In the genomic region with DNA sequence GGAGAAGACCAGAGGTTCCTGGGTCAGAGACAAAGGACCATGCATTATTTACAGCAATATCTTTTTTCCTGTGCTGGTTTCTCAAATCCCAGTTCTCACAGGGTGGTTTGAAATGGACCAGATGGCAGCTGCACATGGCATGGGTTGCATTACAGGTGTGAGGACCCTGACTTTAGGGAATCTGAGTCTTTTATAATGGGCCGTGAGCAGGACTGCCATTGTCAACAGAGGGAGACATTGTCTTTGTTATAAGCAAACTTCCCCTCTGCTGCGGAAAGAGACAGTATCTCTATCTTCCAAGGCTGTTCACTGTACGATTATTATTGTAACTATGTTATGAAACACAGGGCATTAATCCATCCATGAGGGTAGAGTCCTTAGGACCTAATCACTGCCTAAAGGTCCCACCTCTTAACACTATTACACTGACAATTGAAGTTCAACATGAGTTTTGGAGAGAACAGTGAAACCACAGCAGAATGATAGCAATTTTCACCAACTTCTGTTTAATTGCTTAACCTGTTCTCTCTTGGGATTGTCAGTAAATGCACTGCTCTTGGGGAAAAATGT, we compare ENCODE assay signal across 16 cellular contexts.
DNase-seq lines count a peak whose midpoint lies in the region; ATAC-seq and TF ChIP-seq lines count a peak whose summit lies in the region.
"Had no signal": no experiment of that assay in that cellular context is flagged by ENCODE, and none has a peak within 500 bp of the region (broad histone marks: within the 10 kb centered on the region; RNA-seq: fewer than 3 reads in every experiment).

No MANE protein-coding gene starts in this region.

- H3K23ac ChIP-seq in trophoblast cell (ENCODE audit: low read length), result no peak overlapping the region

- H2AK5ac ChIP-seq in trophoblast cell (ENCODE audit: low read length), result no peak overlapping the region

- no peak overlapping the region for H4K91ac ChIP-seq in trophoblast cell (ENCODE audit: low read depth, low read length)

- H3K9me3 ChIP-seq in trophoblast cell (ENCODE audit: insufficient read depth, low read depth, low read length), result peaks cover 1% of the 10 kb centered on the region
- H3K9me3 ChIP-seq: transverse colon had no signal

- no peaks in the 10 kb centered on the region for H3K36me3 ChIP-seq in trophoblast cell (ENCODE audit: control insufficient read depth in 1 of 2, insufficient read depth in 2 of 2, low read length in 2 of 2)
- H3K36me3 ChIP-seq: transverse colon had no signal

- no peak overlapping the region for H3K4ac ChIP-seq in trophoblast cell (ENCODE audit: low read depth, low read length)

- no peak overlapping the region for H2BK120ac ChIP-seq in trophoblast cell (ENCODE audit: insufficient read depth, low read length, poor library complexity)

- H3K79me2 ChIP-seq in trophoblast cell (ENCODE audit: control insufficient read depth, insufficient read depth, low read length, poor library complexity), result peaks cover 3% of the 10 kb centered on the region

- H3K4me3 ChIP-seq in astrocyte of the cerebellum (ENCODE audit: low read depth, low read length) (no peak overlapping the region), trophoblast cell (ENCODE audit: low read depth, low read length) (no peak overlapping the region)
- H3K4me3 ChIP-seq: transverse colon had no signal

- ATAC-seq in GM18909 (IDR thresholded peaks at IDR 0.05; ENCODE audit: poor library complexity, unreplicated experiment), result no peak
- ATAC-seq: activated CD8-positive, alpha-beta T cell treated with anti-CD3 and anti-CD28 coated beads, Interleukin-2, amount 10 ng/mL, durations not matched to agents 7 days and 5 days had no signal

- peaks cover 9% of the 10 kb centered on the region for H3K79me1 ChIP-seq in trophoblast cell (ENCODE audit: low read length)

- no peak overlapping the region for H3K18ac ChIP-seq in trophoblast cell (ENCODE audit: low read length)

- H2BK12ac ChIP-seq in trophoblast cell (ENCODE audit: low read length), result no peak overlapping the region

- no peak overlapping the region for H4K12ac ChIP-seq in trophoblast cell (ENCODE audit: low read depth, low read length)

- no peak overlapping the region for H3K14ac ChIP-seq in trophoblast cell (ENCODE audit: low read length)

- no peak overlapping the region for H2AFZ ChIP-seq in trophoblast cell (ENCODE audit: insufficient read depth, low read length, poor library complexity)

- no peak overlapping the region for H4K8ac ChIP-seq in trophoblast cell (ENCODE audit: low read depth, low read length)

- no CpG with 5 or more reads among the region's 3 CpGs for WGBS in trophoblast cell (ENCODE audit: extremely low coverage, insufficient coverage, insufficient read length)

- TF ChIP-seq CTCF in astrocyte of the cerebellum (IDR thresholded peaks at IDR 0.05; ENCODE audit: low read depth, low read length, missing control alignments), result peak; percentile 20

- peaks cover 4% of the 10 kb centered on the region in 2 experiments for H3K4me1 ChIP-seq in trophoblast cell (ENCODE audit: control insufficient read depth in 1 of 2, insufficient read depth in 2 of 2, low read length in 2 of 2)

- no peak overlapping the region for H3K4me2 ChIP-seq in trophoblast cell (ENCODE audit: low read length)

- in situ Hi-C loops in astrocyte of the cerebellum (cut with HindIII; ENCODE audit: low sequenced_read_pairs), result no loop called here

- no peak overlapping the region for H3K9ac ChIP-seq in trophoblast cell (ENCODE audit: low read length)

- DNase-seq in NCI-H526 (lab: John Stamatoyannopoulos, UW), result peak; percentile 1 to 32
- no peak for DNase-seq in NCI-H526 treated with DMSO at 0.1 percent for 48 hours (lab: John Stamatoyannopoulos, UW)
- DNase-seq in M059J (ENCODE audit: low read depth), result peak; percentile 30
- no peak for DNase-seq in astrocyte of the cerebellum (ENCODE audit: low read depth)
- DNase-seq in trophoblast cell, result peak; percentile 8 to 56
- no peak for DNase-seq in T-helper 1 cell
- DNase-seq in HuH-7.5 (ENCODE audit: low spot score), result no peak
- DNase-seq: activated CD8-positive, alpha-beta T cell treated with anti-CD3 and anti-CD28 coated beads, Interleukin-2, amount 10 ng/mL, durations not matched to agents 7 days and 5 days; DMS79 treated with DMSO at 0.1 percent for 48 hours; NCI-H1105; NK-92 treated with Interleukin-12 subunit alpha and Interleukin-12 subunit beta, amount 100 ng/mL, for 24 hours; stimulated activated CD4-positive, alpha-beta T cell treated with anti-CD3 and anti-CD28 coated beads, Interleukin-15, amount 100 ng/mL, for 24 hours; stimulated activated CD8-positive, alpha-beta memory T cell treated with anti-CD3 and anti-CD28 coated beads, Interleukin-4, amount 100 ng/mL, for 48 hours; T-helper 2 cell; transverse colon had no signal

- H2BK5ac ChIP-seq in trophoblast cell (ENCODE audit: low read depth, low read length, poor library complexity), result no peak overlapping the region

- H3K27ac ChIP-seq in trophoblast cell (ENCODE audit: low read depth, low read length), result no peak overlapping the region
- H3K27ac ChIP-seq: transverse colon had no signal

- H3K27me3 ChIP-seq in trophoblast cell (ENCODE audit: insufficient read depth, low read length), result no peaks in the 10 kb centered on the region
- H3K27me3 ChIP-seq: transverse colon had no signal

Comparison
In these comparisons a context has a peak if more than half of its experiments do, and no peak if none do; other contexts are left out.
1. DNase-seq: peak in NCI-H526 (2 of 2), M059J (single experiment) and trophoblast cell (2 of 2); none in NCI-H526 treated with DMSO at 0.1 percent for 48 hours (single experiment), astrocyte of the cerebellum (single experiment), T-helper 1 cell (0 of 5) and HuH-7.5 (single experiment).